ENCODE assay signal across 8 cellular contexts in genomic region chr2:207334309-207334630, GRCh38.
DNase-seq lines count a peak whose midpoint lies in the region; ATAC-seq, FAIRE-seq and TF ChIP-seq lines count a peak whose summit lies in the region.

No MANE protein-coding gene starts in this region.

- no peak for TF ChIP-seq RAD21 in A549 (conservative IDR thresholded peaks at IDR 0.05 in 1 of 2, IDR thresholded peaks at IDR 0.05 in 1 of 2)

- H3K36me3 ChIP-seq in H7 (replicated peaks; ENCODE audit: control insufficient read depth, insufficient read depth, low read length) (no peaks in the 10 kb centered on the region), adipocyte (ENCODE audit: control insufficient read depth, insufficient read depth, low read length, severe bottlenecking) (no peaks in the 10 kb centered on the region), kidney (ENCODE audit: control insufficient read depth in 1 of 2, insufficient read depth in 2 of 2, low read length in 2 of 2) (no peaks in the 10 kb centered on the region), small intestine (ENCODE audit: control insufficient read depth in 2 of 2, insufficient read depth in 2 of 2, low read length in 2 of 2) (no peaks in the 10 kb centered on the region)

- intact Hi-C loops in kidney (cut with DNase I), result no loop called here

- peak overlapping the region; percentile 87 to 88 for H3K27ac ChIP-seq in A549
- peak overlapping the region; percentile 77 to 81 for H3K27ac ChIP-seq in kidney (ENCODE audit: low read depth in 2 of 2, low read length in 2 of 2)
- peak overlapping the region in 1 of 2 donors; percentile 69 for H3K27ac ChIP-seq in small intestine (ENCODE audit: low read depth in 1 of 2, low read length in 1 of 2)

- H3K4me1 ChIP-seq in A549, result peaks cover 80% of the 10 kb centered on the region
- H3K4me1 ChIP-seq in adipocyte (ENCODE audit: control insufficient read depth, insufficient read depth, low read length), result peaks cover 47% of the 10 kb centered on the region
- H3K4me1 ChIP-seq in kidney (ENCODE audit: control insufficient read depth in 1 of 2, insufficient read depth in 1 of 2, low read depth in 1 of 2, low read length in 2 of 2), result peaks cover 0 to 2% of the 10 kb centered on the region in 2 donors
- H3K4me1 ChIP-seq in small intestine (ENCODE audit: control insufficient read depth in 2 of 2, insufficient read depth in 1 of 2, low read depth in 1 of 2, low read length in 1 of 2), result peaks cover 0 to 2% of the 10 kb centered on the region in 2 donors

- peak overlapping the region; percentile 19 for H3K4me3 ChIP-seq in A549
- H3K4me3 ChIP-seq in H7 (ENCODE audit: insufficient read depth, low read depth, low read length), result 0 out of 2 replicates have a peak overlapping the region, but pooled peaks have one; percentile 5
- H3K4me3 ChIP-seq in adipocyte (ENCODE audit: low read length), result peak overlapping the region; percentile 76
- peak overlapping the region; percentile 3 to 36 for H3K4me3 ChIP-seq in kidney (ENCODE audit: low read length in 2 of 2)
- H3K4me3 ChIP-seq in small intestine (ENCODE audit: low read depth in 1 of 2, low read length in 2 of 2), result no peak overlapping the region

- CTCF ChIA-PET in A549 (lab: Yijun Ruan, JAX), result interaction anchor here (0.8 to 3.4 kb wide), 8 partner anchors 10 to 170 kb away, joined by 3 to 19 read pairs (median 3); no protein-coding TSS in a partner anchor

- POLR2A ChIA-PET in A549 (lab: Yijun Ruan, JAX), result interaction anchor here (0.7 to 3.2 kb wide), 5 partner anchors 61 to 569 kb away, joined by 3 to 66 read pairs (median 5); partner anchors contain the start of genes FASTKD2 and KLF7

- DNase-seq in A549 (ENCODE audit: low read depth in 1 of 2, low spot score in 1 of 2) (no peak), H7 (no peak), adipocyte (ENCODE audit: low read depth) (no peak), kidney (no peak), small intestine (no peak), CD1c-positive myeloid dendritic cell (ENCODE audit: extremely low spot score) (no peak), NCI-H2081 (lab: John Stamatoyannopoulos, UW) (no peak)

- no peak for TF ChIP-seq POLR2A in A549 (IDR thresholded peaks at IDR 0.05; ENCODE audit: low read length)

- H3K9me3 ChIP-seq in A549, result no peaks in the 10 kb centered on the region
- no peaks in the 10 kb centered on the region for H3K9me3 ChIP-seq in adipocyte (ENCODE audit: control insufficient read depth, low read length)
- H3K9me3 ChIP-seq in kidney (ENCODE audit: control insufficient read depth in 1 of 2, low read length in 2 of 2), result no peaks in the 10 kb centered on the region
- no peaks in the 10 kb centered on the region for H3K9me3 ChIP-seq in small intestine (ENCODE audit: control insufficient read depth, low read depth)

- TF ChIP-seq CTCF in A549 (IDR thresholded peaks at IDR 0.05) (no peak), kidney (IDR thresholded peaks at IDR 0.05; ENCODE audit: borderline replicate concordance, extremely low read depth, insufficient read depth) (no peak)

- no peak for FAIRE-seq in A549 (lab: Jason Lieb, UNC)
- no peak for FAIRE-seq in kidney (lab: Jason Lieb, UNC)
- no peak for FAIRE-seq in small intestine (lab: Jason Lieb, UNC)

- WGBS in A549 (ENCODE audit: missing lambda C conversion rate), result 17% methylated on average over 7 of the region's 7 CpGs
- WGBS in small intestine, 3 donors, result 41 to 83% (median 45%) methylated on average over 7 of the region's 7 CpGs

- TF ChIP-seq EP300 in A549 (IDR thresholded peaks at IDR 0.05), result no peak

- H3K9ac ChIP-seq in adipocyte (ENCODE audit: low read length) (peak overlapping the region; percentile 84), kidney (ENCODE audit: low read length in 2 of 2) (peak overlapping the region in 1 of 2 donors; percentile 12)

- H3K27me3 ChIP-seq in H7 (ENCODE audit: control insufficient read depth, insufficient read depth, low read length), result no peaks in the 10 kb centered on the region
- H3K27me3 ChIP-seq in adipocyte (replicated peaks; ENCODE audit: control insufficient read depth, insufficient read depth, low read length), result no peaks in the 10 kb centered on the region
- H3K27me3 ChIP-seq in small intestine (ENCODE audit: control insufficient read depth in 2 of 2, insufficient read depth in 2 of 2, low read length in 2 of 2), result no peaks in the 10 kb centered on the region

- ATAC-seq in A549 (peak; percentile 27 to 44), HG03095 (IDR thresholded peaks at IDR 0.05; ENCODE audit: unreplicated experiment) (no peak)

- peak overlapping the region; percentile 82 for H3K4me2 ChIP-seq in A549

TF ChIP-seq in A549, 52 proteins besides CTCF, POLR2A, EP300 and RAD21:
- TF ChIP-seq ELK1 (IDR thresholded peaks at IDR 0.05; ENCODE audit: low read depth, low read length) (no peak), HOXA7 (CRISPR knock-in tag; IDR thresholded peaks at IDR 0.05) (no peak), POLR2AphosphoS2 (conservative IDR thresholded peaks at IDR 0.05; ENCODE audit: low read length) (no peak), E2F6 (IDR thresholded peaks at IDR 0.05; ENCODE audit: borderline replicate concordance, low read depth) (0 out of 2 replicates have a peak, but pooled peaks have one; percentile 13), HOXB5 (CRISPR knock-in tag; IDR thresholded peaks at IDR 0.05) (no peak), HMGXB4 (CRISPR knock-in tag; IDR thresholded peaks at IDR 0.05; ENCODE audit: borderline replicate concordance) (no peak), HES2 (IDR thresholded peaks at IDR 0.05) (no peak)

Comparison
In these comparisons a context has a peak if more than half of its experiments do, and no peak if none do; other contexts are left out.
1. H3K4me3 ChIP-seq: peak in A549 (single experiment), H7 (single experiment), adipocyte (single experiment) and kidney (2 of 2); none in small intestine (0 of 2).